26 cellular contexts compared by ENCODE assay signal in genomic region chr7:43723002-43723331, GRCh38.
"Had no signal": no experiment of that assay in that cellular context is flagged by ENCODE, and none has a peak within 500 bp of the region (broad histone marks: within the 10 kb centered on the region; RNA-seq: fewer than 3 reads in every experiment).

No MANE protein-coding gene starts in this region.

- H3K36me3 ChIP-seq: ascending aorta, breast epithelium, cardiac muscle cell, colonic mucosa had no signal

- DNase-seq: activated B cell treated with CpG ODN at 0.5 μM for 24 hours; activated CD4-positive, alpha-beta T cell treated with anti-CD3 and anti-CD28 coated beads for 48 hours; activated CD4-positive, alpha-beta T cell treated with anti-CD3 and anti-CD28 coated beads, Interleukin-2, amount 50 U/mL, for 1 hour; activated CD4-positive, alpha-beta T cell treated with anti-CD3 and anti-CD28 coated beads, Interleukin-2, amount 50 U/mL, for 48 hours; activated CD8-positive, alpha-beta memory T cell treated with anti-CD3 and anti-CD28 coated beads for 24 hours; activated CD8-positive, alpha-beta T cell treated with anti-CD3 and anti-CD28 coated beads for 36 hours; activated gamma-delta T cell; activated naive CD4-positive, alpha-beta T cell; activated naive CD4-positive, alpha-beta T cell treated with anti-CD3 and anti-CD28 coated beads, Interleukin-2, amount 10 ng/mL, durations not matched to agents 7 days and 5 days; activated naive CD8-positive, alpha-beta T cell treated with anti-CD3 and anti-CD28 coated beads, Interleukin-2, amount 10 ng/mL, durations not matched to agents 7 days and 5 days; activated T-cell treated with anti-CD3 and anti-CD28 coated beads, Interleukin-2, amount 50 U/mL, for 1 hour; activated T-cell treated with anti-CD3 and anti-CD28 coated beads, Interleukin-2, amount 50 U/mL, for 72 hours; central memory CD4-positive, alpha-beta T cell; cerebellar nuclear complex; colonic mucosa; effector CD8-positive, alpha-beta T cell; foreskin fibroblast; glutamatergic neuron; T-helper 2 cell; WERI-Rb-1 had no signal

- H3K9me3 ChIP-seq: ascending aorta, breast epithelium, colonic mucosa had no signal

- H3K4me1 ChIP-seq: ascending aorta, colonic mucosa had no signal

- H3K27me3 ChIP-seq: ascending aorta, breast epithelium, cardiac muscle cell, colonic mucosa had no signal

- ATAC-seq: activated CD4-positive, CD25-positive, alpha-beta regulatory T cell treated with anti-CD3 and anti-CD28 coated beads, Interleukin-2, amount 50 U/mL, for 24 hours; activated CD8-positive, alpha-beta T cell treated with anti-CD3 and anti-CD28 coated beads for 36 hours; activated naive CD4-positive, alpha-beta T cell treated with anti-CD3 and anti-CD28 coated beads, Interleukin-2, amount 50 U/mL, for 72 hours; activated T-cell treated with anti-CD3 and anti-CD28 coated beads, Interleukin-2, amount 50 U/mL, for 72 hours had no signal

- H3K4me3 ChIP-seq: ascending aorta, breast epithelium, cardiac muscle cell, colonic mucosa had no signal

- H3K27ac ChIP-seq: ascending aorta, breast epithelium, cardiac muscle cell, colonic mucosa, epithelial cell of prostate, WERI-Rb-1 had no signal
